8 cellular contexts compared by ENCODE assay signal in genomic region chr4:56530269-56531148, GRCh38. TPM values are rescaled to one million over a fixed set of nuclear protein-coding genes. Genes with fewer than 3 reads are reported as not detected.
DNase-seq lines count a peak whose midpoint lies in the region; ATAC-seq and TF ChIP-seq lines count a peak whose summit lies in the region.

No MANE protein-coding gene starts in this region.

- intact Hi-C loops in OCI-LY7 (cut with micrococcal nuclease; ENCODE audit: unreplicated experiment) = no loop called here

- H3K9me3 Mint-ChIP-seq in CD4-positive, CD25-positive, alpha-beta regulatory T cell = peaks cover 0 to 2% (median 0%) of the 10 kb centered on the region in 7 donors
- H3K9me3 Mint-ChIP-seq in activated T-cell treated with anti-CD3 and anti-CD28 coated beads, Interleukin-2, amount 50 U/mL, for 24 hours = no peaks in the 10 kb centered on the region

- H3K36me3 ChIP-seq in CD4-positive, CD25-positive, alpha-beta regulatory T cell (ENCODE audit: control insufficient read depth, insufficient read depth, low read length) = no peaks in the 10 kb centered on the region
- H3K36me3 ChIP-seq in OCI-LY7 (ENCODE audit: insufficient read depth, low read length) = no peaks in the 10 kb centered on the region

- H3K9me3 ChIP-seq in CD4-positive, CD25-positive, alpha-beta regulatory T cell (ENCODE audit: control insufficient read depth in 2 of 2, low read length in 2 of 2) = no peaks in the 10 kb centered on the region
- H3K9me3 ChIP-seq in OCI-LY7 (ENCODE audit: low read length) = no peaks in the 10 kb centered on the region

- H2AFZ ChIP-seq in OCI-LY7 (ENCODE audit: low read length) = no peak overlapping the region

- H3K27me3 ChIP-seq in CD4-positive, CD25-positive, alpha-beta regulatory T cell (ENCODE audit: control insufficient read depth, insufficient read depth, low read length) = peaks cover 29% of the 10 kb centered on the region

- H3K4me3 Mint-ChIP-seq in CD4-positive, CD25-positive, alpha-beta regulatory T cell = peak overlapping the region in 1 of 4 donors; percentile 59
- H3K4me3 Mint-ChIP-seq in activated T-cell treated with anti-CD3 and anti-CD28 coated beads, Interleukin-2, amount 50 U/mL, for 24 hours = peak overlapping the region; percentile 58

- no peaks in the 10 kb centered on the region for H3K9me2 ChIP-seq in OCI-LY7 (ENCODE audit: insufficient read depth, low read length)

- peak overlapping the region; percentile 35; the same call in 1 of the 2 replicates for H3K4me2 ChIP-seq in OCI-LY7 (ENCODE audit: low read length)

- no peaks in the 10 kb centered on the region for H3K36me3 Mint-ChIP-seq in CD4-positive, CD25-positive, alpha-beta regulatory T cell
- H3K36me3 Mint-ChIP-seq in activated T-cell treated with anti-CD3 and anti-CD28 coated beads, Interleukin-2, amount 50 U/mL, for 24 hours (ENCODE audit: low read depth) = no peaks in the 10 kb centered on the region

- peak; percentile 97 for ATAC-seq in CD4-positive, CD25-positive, alpha-beta regulatory T cell (ENCODE audit: low read depth in 2 of 2)
- ATAC-seq in GM19463 (IDR thresholded peaks at IDR 0.05; ENCODE audit: unreplicated experiment) (peak; percentile 91), HG03565 (IDR thresholded peaks at IDR 0.05; ENCODE audit: unreplicated experiment) (peak; percentile 76)

- peak overlapping the region in 1 of 3 donors; percentile 6 for H3K27ac Mint-ChIP-seq in CD4-positive, CD25-positive, alpha-beta regulatory T cell
- no peak overlapping the region for H3K27ac Mint-ChIP-seq in activated T-cell treated with anti-CD3 and anti-CD28 coated beads, Interleukin-2, amount 50 U/mL, for 24 hours

- POLR2A ChIA-PET in OCI-LY7 (lab: Charles Lee) = interaction anchor here (0.6 to 0.8 kb wide), 4 partner anchors 15 to 659 kb away, joined by 3 to 8 read pairs (median 3); no protein-coding TSS in a partner anchor

- peaks cover 18% of the 10 kb centered on the region for H3K27me3 Mint-ChIP-seq in CD4-positive, CD25-positive, alpha-beta regulatory T cell
- no peaks in the 10 kb centered on the region for H3K27me3 Mint-ChIP-seq in activated T-cell treated with anti-CD3 and anti-CD28 coated beads, Interleukin-2, amount 50 U/mL, for 24 hours

- no peaks in the 10 kb centered on the region for H3K79me2 ChIP-seq in OCI-LY7 (ENCODE audit: insufficient read depth, low read depth, low read length)

- CTCF ChIA-PET in OCI-LY7 (lab: Charles Lee; ENCODE audit: unreplicated experiment) = no interaction called here

- peak overlapping the region; percentile 77 for H3K4me3 ChIP-seq in CD4-positive, CD25-positive, alpha-beta regulatory T cell (ENCODE audit: low read depth, low read length)
- H3K4me3 ChIP-seq in OCI-LY7 (ENCODE audit: low read depth, low read length, poor library complexity, severe bottlenecking) = no peak overlapping the region

- TF ChIP-seq CTCF in OCI-LY7 (conservative IDR thresholded peaks at IDR 0.05; ENCODE audit: low read length) = no peak

- DNase-seq in CD4-positive, CD25-positive, alpha-beta regulatory T cell = peak; percentile 53 to 74 (median 69)
- DNase-seq in OCI-LY7 (ENCODE audit: low spot score) (no peak), fibroblast of gingiva (ENCODE audit: low read depth) (peak; percentile 78), myocyte (ENCODE audit: low read depth) (peak; percentile 70)
- peak; percentile 88 for DNase-seq in activated T-cell treated with anti-CD3 and anti-CD28 coated beads, Interleukin-2, amount 50 U/mL, for 24 hours
- peak; percentile 89 for DNase-seq in stimulated activated CD8-positive, alpha-beta memory T cell treated with anti-CD3 and anti-CD28 coated beads, Interleukin-4, amount 100 ng/mL, for 48 hours

- H4K20me1 ChIP-seq in OCI-LY7 (ENCODE audit: insufficient read depth, low read length) = no peaks in the 10 kb centered on the region

- peaks cover 9% of the 10 kb centered on the region for H3K4me1 ChIP-seq in CD4-positive, CD25-positive, alpha-beta regulatory T cell (ENCODE audit: control insufficient read depth, insufficient read depth, low read length, poor library complexity, severe bottlenecking)
- H3K4me1 ChIP-seq in OCI-LY7 (ENCODE audit: insufficient read depth, low read length, poor library complexity, severe bottlenecking) = no peaks in the 10 kb centered on the region

- peaks cover 0 to 4% (median 0%) of the 10 kb centered on the region in 4 donors for H3K4me1 Mint-ChIP-seq in CD4-positive, CD25-positive, alpha-beta regulatory T cell
- H3K4me1 Mint-ChIP-seq in activated T-cell treated with anti-CD3 and anti-CD28 coated beads, Interleukin-2, amount 50 U/mL, for 24 hours (ENCODE audit: low read depth) = peaks cover 6% of the 10 kb centered on the region

- no peak overlapping the region for H3K27ac ChIP-seq in CD4-positive, CD25-positive, alpha-beta regulatory T cell (ENCODE audit: insufficient read depth, low read length, poor library complexity, severe bottlenecking)
- H3K27ac ChIP-seq in OCI-LY7 (ENCODE audit: low read depth, low read length, poor library complexity, severe bottlenecking) = no peak overlapping the region

- no TSS peak for BruUV-seq in OCI-LY7 (replicated peaks; lab: Mats Ljungman, UMichigan)

RNA-seq across cellular contexts. Expression of gene ARL9, which starts 24.9 kb away (rescaled TPM):
- total RNA-seq in CD4-positive, CD25-positive, alpha-beta regulatory T cell = not detected
- polyA plus RNA-seq in CD4-positive, CD25-positive, alpha-beta regulatory T cell = not detected
- 0.32 TPM in 1 of 2 replicates, not detected in the other for total RNA-seq in OCI-LY7 (2014; rRNA removed; shearing (Covaris generic))
- 0.76 TPM in 1 of 2 replicates, not detected in the other for total RNA-seq in OCI-LY7 (2022)
- not detected in 2 replicates for total RNA-seq in myocyte
- 0.05 TPM for polyA plus RNA-seq in myocyte (2012)
